ENCODE assay signal across 33 cellular contexts in the genomic region with DNA sequence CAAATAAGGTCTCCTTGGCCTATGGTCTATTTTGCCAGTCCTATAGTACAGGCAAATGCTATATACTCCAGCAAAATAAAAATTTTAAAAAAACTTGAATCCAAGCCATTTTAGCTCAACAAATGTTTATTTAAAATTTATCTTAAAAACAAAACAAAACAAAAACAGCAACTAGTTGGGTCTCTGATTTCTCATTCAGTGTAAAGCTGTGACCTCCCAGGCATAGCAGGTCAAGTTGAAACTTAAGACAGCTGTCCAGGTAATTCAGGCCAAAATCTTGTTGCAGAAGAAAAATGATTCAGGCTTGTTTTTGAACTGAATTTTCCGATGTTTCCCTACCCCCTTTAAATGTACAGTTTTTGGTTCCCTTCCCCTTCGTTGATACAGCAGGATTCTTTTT. TPM values are rescaled to one million over a fixed set of nuclear protein-coding genes. Genes with fewer than 3 reads are reported as not detected.
DNase-seq lines count a peak whose midpoint lies in the region; ATAC-seq and TF ChIP-seq lines count a peak whose summit lies in the region.
"Had no signal": no experiment of that assay in that cellular context is flagged by ENCODE, and none has a peak within 500 bp of the region (broad histone marks: within the 10 kb centered on the region; RNA-seq: fewer than 3 reads in every experiment).

No MANE protein-coding gene starts in this region.

- DNase-seq in mammary epithelial cell (no peak), MCF 10A (ENCODE audit: unreplicated experiment) (no peak), endothelial cell (ENCODE audit: low spot score) (no peak), nephron progenitor cell (no peak), uterus (no peak), NCI-H345 treated with DMSO at 0.1 percent for 48 hours (lab: John Stamatoyannopoulos, UW; ENCODE audit: unreplicated experiment) (no peak)
- DNase-seq: 8988T; activated CD4-positive, alpha-beta T cell treated with anti-CD3 and anti-CD28 coated beads, Interleukin-2, amount 10 ng/mL, durations not matched to agents 24 days and 14 days; activated CD8-positive, alpha-beta memory T cell treated with anti-CD3 and anti-CD28 coated beads for 24 hours; activated naive CD8-positive, alpha-beta T cell treated with anti-CD3 and anti-CD28 coated beads, Interleukin-2, amount 10 ng/mL, durations not matched to agents 7 days and 5 days; activated T-cell treated with anti-CD3 and anti-CD28 coated beads for 4 hours; C1 segment of cervical spinal cord; caudate nucleus; cortex of kidney; DMS79; effector memory CD4-positive, alpha-beta T cell; erythroblast; NCI-H1436 treated with DMSO at 0.1 percent for 48 hours; NCI-H2107; NCI-H82; ovary; small intestine; stimulated activated CD4-positive, alpha-beta T cell treated with anti-CD3 and anti-CD28 coated beads, Interleukin-1b, Interleukin-23, amount 100 ng/mL, for 48 hours; stimulated activated naive CD4-positive, alpha-beta T cell treated with Interleukin-2 at 50 U/mL for 16 hours; T1000 had no signal

- peak overlapping the region; percentile 37 for H3K4me2 ChIP-seq in mammary epithelial cell (ENCODE audit: insufficient read depth, low read depth, low read length)

- H3K27me3 ChIP-seq in mammary epithelial cell (ENCODE audit: insufficient read depth, low read length) (no peaks in the 10 kb centered on the region), uterus (no peaks in the 10 kb centered on the region)
- H3K27me3 ChIP-seq: ascending aorta, ovary, SJSA1 had no signal

- H3K27ac ChIP-seq in mammary epithelial cell (ENCODE audit: insufficient read depth, low read depth, low read length), result no peak overlapping the region
- H3K27ac ChIP-seq in uterus, result peak overlapping the region; percentile 67 to 72
- H3K27ac ChIP-seq: ascending aorta, RWPE1, SJSA1 had no signal

- intact Hi-C loops in mammary epithelial cell (cut with micrococcal nuclease) (no loop called here), MCF 10A (cut with micrococcal nuclease) (no loop called here), uterus (cut with DNase I; ENCODE audit: low total_unique reads) (no loop called here)

- no peak for ATAC-seq in HG02571 (IDR thresholded peaks at IDR 0.05; ENCODE audit: unreplicated experiment)
- no peak for ATAC-seq in GM21528 (IDR thresholded peaks at IDR 0.05; ENCODE audit: low FRiP score, unreplicated experiment)
- ATAC-seq: mucosa of descending colon had no signal

- POLR2A ChIA-PET in MCF 10A (lab: Yijun Ruan, JAX), result no interaction called here

- H3K27me3 Mint-ChIP-seq in MCF 10A (ENCODE audit: insufficient read depth, unreplicated experiment), result no peaks in the 10 kb centered on the region
- H3K27me3 Mint-ChIP-seq in endothelial cell (ENCODE audit: unreplicated experiment), result peaks cover 5% of the 10 kb centered on the region
- peaks cover 2% of the 10 kb centered on the region for H3K27me3 Mint-ChIP-seq in nephron progenitor cell (ENCODE audit: low read depth, poor library complexity)
- H3K27me3 Mint-ChIP-seq: activated CD4-positive, alpha-beta T cell treated with anti-CD3 and anti-CD28 coated beads, Interleukin-2, amount 10 ng/mL, durations not matched to agents 24 days and 14 days; activated naive CD8-positive, alpha-beta T cell treated with anti-CD3 and anti-CD28 coated beads, Interleukin-2, amount 10 ng/mL, durations not matched to agents 7 days and 5 days had no signal

- no peak for TF ChIP-seq CTCF in mammary epithelial cell (conservative IDR thresholded peaks at IDR 0.05 in 1 of 2, IDR thresholded peaks at IDR 0.05 in 1 of 2; ENCODE audit: extremely low read depth in 1 of 2, insufficient read depth in 1 of 2, low read depth in 1 of 2, low read length in 2 of 2)
- TF ChIP-seq CTCF in MCF 10A (IDR thresholded peaks at IDR 0.05; ENCODE audit: unreplicated experiment), result no peak
- no peak for TF ChIP-seq CTCF in endothelial cell (IDR thresholded peaks at IDR 0.05; ENCODE audit: unreplicated experiment)
- no peak for TF ChIP-seq CTCF in nephron progenitor cell (IDR thresholded peaks at IDR 0.05)
- no peak for TF ChIP-seq CTCF in uterus (IDR thresholded peaks at IDR 0.05)

- H3K9ac ChIP-seq in mammary epithelial cell (ENCODE audit: insufficient read depth, low read length), result no peak overlapping the region

- H3K27ac Mint-ChIP-seq in MCF 10A (ENCODE audit: low read depth, unreplicated experiment) (no peak overlapping the region), endothelial cell (ENCODE audit: unreplicated experiment) (peak overlapping the region; percentile 91), nephron progenitor cell (no peak overlapping the region)
- H3K27ac Mint-ChIP-seq: activated CD4-positive, alpha-beta T cell treated with anti-CD3 and anti-CD28 coated beads, Interleukin-2, amount 10 ng/mL, durations not matched to agents 24 days and 14 days; activated naive CD8-positive, alpha-beta T cell treated with anti-CD3 and anti-CD28 coated beads, Interleukin-2, amount 10 ng/mL, durations not matched to agents 7 days and 5 days had no signal

- H3K36me3 ChIP-seq in mammary epithelial cell (ENCODE audit: insufficient read depth, low read length) (no peaks in the 10 kb centered on the region), uterus (no peaks in the 10 kb centered on the region)
- H3K36me3 ChIP-seq: HAP-1, ovary had no signal

- TF ChIP-seq POLR2A in uterus (IDR thresholded peaks at IDR 0.05), result no peak

- H3K36me3 Mint-ChIP-seq in MCF 10A (ENCODE audit: insufficient read depth, unreplicated experiment), result peaks cover 4% of the 10 kb centered on the region
- peaks cover 27% of the 10 kb centered on the region for H3K36me3 Mint-ChIP-seq in endothelial cell (ENCODE audit: low read depth, unreplicated experiment)
- peaks cover 33% of the 10 kb centered on the region for H3K36me3 Mint-ChIP-seq in nephron progenitor cell (ENCODE audit: low read depth)
- H3K36me3 Mint-ChIP-seq: activated naive CD8-positive, alpha-beta T cell treated with anti-CD3 and anti-CD28 coated beads, Interleukin-2, amount 10 ng/mL, durations not matched to agents 7 days and 5 days had no signal

- no peak overlapping the region for H3K4me3 ChIP-seq in mammary epithelial cell (replicated peaks in 1 of 3; ENCODE audit: insufficient read depth in 1 of 3, low read depth in 2 of 3, low read length in 3 of 3)
- H3K4me3 ChIP-seq in uterus, result no peak overlapping the region
- H3K4me3 ChIP-seq: ascending aorta, HAP-1, mucosa of descending colon, ovary, SJSA1 had no signal

- CTCF ChIA-PET in mammary epithelial cell (lab: Charles Lee; ENCODE audit: low non-redundant PET), result no interaction called here
- CTCF ChIA-PET in MCF 10A (lab: Yijun Ruan, JAX), result no interaction called here

- H3K9me3 ChIP-seq in mammary epithelial cell (replicated peaks; ENCODE audit: insufficient read depth, low read length), result no peaks in the 10 kb centered on the region
- H3K9me3 ChIP-seq in uterus, result no peaks in the 10 kb centered on the region
- H3K9me3 ChIP-seq: ascending aorta, HAP-1, mucosa of descending colon, ovary, SJSA1 had no signal

- H3K4me1 Mint-ChIP-seq in MCF 10A (ENCODE audit: insufficient read depth, unreplicated experiment) (no peaks in the 10 kb centered on the region), endothelial cell (ENCODE audit: unreplicated experiment) (peaks cover 56% of the 10 kb centered on the region), nephron progenitor cell (peaks cover 76% of the 10 kb centered on the region)

- no peaks in the 10 kb centered on the region for H3K79me2 ChIP-seq in mammary epithelial cell (ENCODE audit: insufficient read depth, low read length)

- no peaks in the 10 kb centered on the region for H3K9me3 Mint-ChIP-seq in MCF 10A (ENCODE audit: unreplicated experiment)
- no peaks in the 10 kb centered on the region for H3K9me3 Mint-ChIP-seq in endothelial cell (ENCODE audit: unreplicated experiment)
- H3K9me3 Mint-ChIP-seq in nephron progenitor cell, result peaks cover 11% of the 10 kb centered on the region
- H3K9me3 Mint-ChIP-seq: activated CD4-positive, alpha-beta T cell treated with anti-CD3 and anti-CD28 coated beads, Interleukin-2, amount 10 ng/mL, durations not matched to agents 24 days and 14 days; activated naive CD8-positive, alpha-beta T cell treated with anti-CD3 and anti-CD28 coated beads, Interleukin-2, amount 10 ng/mL, durations not matched to agents 7 days and 5 days; neural crest cell had no signal

- in situ Hi-C loops in mammary epithelial cell (cut with MboI; ENCODE audit: low sequenced_read_pairs in 2 of 2), result no loop called here

- peak overlapping the region; percentile 70 for H2AFZ ChIP-seq in mammary epithelial cell (ENCODE audit: low read depth, low read length)

- 42% methylated on average over 2 of the region's 2 CpGs for WGBS in mammary epithelial cell (ENCODE audit: low coverage, missing lambda C conversion rate)

- H3K4me3 Mint-ChIP-seq in MCF 10A (ENCODE audit: unreplicated experiment) (no peak overlapping the region), endothelial cell (ENCODE audit: unreplicated experiment) (no peak overlapping the region), nephron progenitor cell (peak overlapping the region; percentile 60)
- H3K4me3 Mint-ChIP-seq: activated CD4-positive, alpha-beta T cell treated with anti-CD3 and anti-CD28 coated beads, Interleukin-2, amount 10 ng/mL, durations not matched to agents 24 days and 14 days; activated naive CD8-positive, alpha-beta T cell treated with anti-CD3 and anti-CD28 coated beads, Interleukin-2, amount 10 ng/mL, durations not matched to agents 7 days and 5 days; neural crest cell had no signal

- H3K4me1 ChIP-seq in mammary epithelial cell (ENCODE audit: insufficient read depth, low read length), result peaks cover 16% of the 10 kb centered on the region
- H3K4me1 ChIP-seq in uterus, result peaks cover 12 to 13% of the 10 kb centered on the region in 2 donors

- BruUV-seq in mammary epithelial cell (replicated peaks; lab: Mats Ljungman, UMichigan) (no TSS peak), MCF 10A (replicated peaks; lab: Mats Ljungman, UMichigan) (no TSS peak)

- dilution Hi-C loops in mammary epithelial cell (cut with HindIII; ENCODE audit: low sequenced_read_pairs), result no loop called here

- no peaks in the 10 kb centered on the region for H4K20me1 ChIP-seq in mammary epithelial cell (ENCODE audit: insufficient read depth, low read length)

RNA-seq across cellular contexts. Expression of gene CABLES1, which starts 58.4 kb away (rescaled TPM):
- total RNA-seq in mammary epithelial cell (1 to 10 TPM; 2.7 to 2.8 TPM), MCF 10A (2022) (3.2 and 3.7 TPM in 2 replicates), endothelial cell (ENCODE audit: unreplicated experiment) (24.9 TPM), uterus (10 to 100 TPM in 1 of 4 donors, 1 to 10 TPM in 3; 8.5 to 12.6 (median 9.2) TPM)
- 1.9 TPM for polyA plus RNA-seq in mammary epithelial cell
- 6.5 TPM for polyA minus RNA-seq in mammary epithelial cell
